Comparison of ENCODE assay signal across 15 cellular contexts in the genomic region with DNA sequence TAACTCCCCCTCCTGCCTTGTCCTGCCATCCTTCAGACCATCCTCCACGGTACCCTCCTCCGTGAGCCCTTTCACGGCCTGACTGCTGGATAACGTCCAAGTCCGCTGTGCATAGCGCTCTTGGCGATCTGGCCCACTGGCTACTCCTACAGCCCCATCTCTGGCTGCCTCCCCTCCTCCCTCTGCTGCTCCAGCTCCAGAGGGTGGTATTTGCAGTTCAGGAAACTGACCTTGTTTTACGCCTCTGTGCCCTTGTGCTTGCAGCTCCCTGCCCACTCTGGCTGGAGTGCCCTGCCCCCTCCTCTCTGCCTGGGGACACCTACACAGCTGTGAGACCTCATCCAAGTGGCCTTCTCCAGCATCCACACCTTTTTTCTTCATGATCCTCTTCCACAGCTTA. TPM values are rescaled to one million over a fixed set of nuclear protein-coding genes. Genes with fewer than 3 reads are reported as not detected.
DNase-seq lines count a peak whose midpoint lies in the region; ATAC-seq and TF ChIP-seq lines count a peak whose summit lies in the region.
"Had no signal": no experiment of that assay in that cellular context is flagged by ENCODE, and none has a peak within 500 bp of the region (broad histone marks: within the 10 kb centered on the region; RNA-seq: fewer than 3 reads in every experiment).

No MANE protein-coding gene starts in this region.

- peaks cover 0 to 9% (median 0%) of the 10 kb centered on the region in 12 donors for H3K4me1 ChIP-seq in heart left ventricle

- no peaks in the 10 kb centered on the region for H3K27me3 Mint-ChIP-seq in nephron (ENCODE audit: low read depth)
- no peaks in the 10 kb centered on the region for H3K27me3 Mint-ChIP-seq in stimulated activated naive B cell treated with anti-CD40 and anti-IgM and Interleukin-4, amounts not matched to agents 10 μg/mL and 1 μg/mL and 100 μg/mL, for 72 hours
- peaks cover 2 to 3% (median 3%) of the 10 kb centered on the region in 3 donors for H3K27me3 Mint-ChIP-seq in immature natural killer cell (ENCODE audit: low read depth in 3 of 3)

- no peak for TF ChIP-seq CTCF in heart left ventricle (IDR thresholded peaks at IDR 0.05)
- TF ChIP-seq CTCF in nephron (IDR thresholded peaks at IDR 0.05; ENCODE audit: unreplicated experiment in 3 of 3): no peak

- no peaks in the 10 kb centered on the region for H3K27me3 ChIP-seq in heart left ventricle
- H3K27me3 ChIP-seq: BLaER1 treated with 17β-estradiol and CSF1 and Interleukin-3, amounts not matched to agents 10 nM and 100 nM had no signal

- peak overlapping the region; percentile 22 to 86 (median 51) for H3K27ac Mint-ChIP-seq in nephron
- peak overlapping the region; percentile 48 for H3K27ac Mint-ChIP-seq in stimulated activated naive B cell treated with anti-CD40 and anti-IgM and Interleukin-4, amounts not matched to agents 10 μg/mL and 1 μg/mL and 100 μg/mL, for 72 hours
- peak overlapping the region in 1 of 6 donors; percentile 19 for H3K27ac Mint-ChIP-seq in immature natural killer cell

- no peaks in the 10 kb centered on the region for H3K36me3 ChIP-seq in heart left ventricle

- no peak overlapping the region for H3K27ac ChIP-seq in heart left ventricle
- H3K27ac ChIP-seq: 22Rv1; BLaER1 treated with 17β-estradiol and CSF1 and Interleukin-3, amounts not matched to agents 10 nM and 100 nM had no signal

- intact Hi-C loops in heart left ventricle (cut with DNase I): loop anchor here in 6 of 10 donors (5.0 to 10.0 kb wide), 9 partner anchors 46 to 426 kb away; no protein-coding TSS in a partner anchor

- H3K36me3 Mint-ChIP-seq in nephron (ENCODE audit: low read depth) (no peaks in the 10 kb centered on the region), immature natural killer cell (no peaks in the 10 kb centered on the region)
- H3K36me3 Mint-ChIP-seq in stimulated activated naive B cell treated with anti-CD40 and anti-IgM and Interleukin-4, amounts not matched to agents 10 μg/mL and 1 μg/mL and 100 μg/mL, for 72 hours: no peaks in the 10 kb centered on the region

- H3K4me3 Mint-ChIP-seq in nephron: no peak overlapping the region
- H3K4me3 Mint-ChIP-seq in stimulated activated naive B cell treated with anti-CD40 and anti-IgM and Interleukin-4, amounts not matched to agents 10 μg/mL and 1 μg/mL and 100 μg/mL, for 72 hours: no peak overlapping the region
- no peak overlapping the region for H3K4me3 Mint-ChIP-seq in immature natural killer cell

- 44 to 57% (median 52%) methylated on average over 8 of the region's 8 CpGs for WGBS in heart left ventricle, 4 donors

- DNase-seq in NCI-H748 (lab: John Stamatoyannopoulos, UW; ENCODE audit: unreplicated experiment) (peak; percentile 32), NCI-H748 treated with DMSO at 0.1 percent for 48 hours (lab: John Stamatoyannopoulos, UW) (no peak), heart left ventricle (peak in 3 of 5 donors; percentile 23 to 39 (median 36)), immature natural killer cell (no peak)
- DNase-seq in stimulated activated naive B cell treated with anti-CD40 and anti-IgM and Interleukin-4, amounts not matched to agents 10 μg/mL and 1 μg/mL and 100 μg/mL, for 72 hours: no peak
- DNase-seq: MV-4-11, NCI-H1417 treated with DMSO at 0.1 percent for 48 hours, NCI-H2029, NCI-H510A treated with DMSO at 0.1 percent for 48 hours, RPMI8226 had no signal

- H3K9me3 Mint-ChIP-seq in nephron: no peaks in the 10 kb centered on the region
- H3K9me3 Mint-ChIP-seq in stimulated activated naive B cell treated with anti-CD40 and anti-IgM and Interleukin-4, amounts not matched to agents 10 μg/mL and 1 μg/mL and 100 μg/mL, for 72 hours: no peaks in the 10 kb centered on the region
- H3K9me3 Mint-ChIP-seq in immature natural killer cell: no peaks in the 10 kb centered on the region

- H3K4me3 ChIP-seq in heart left ventricle: no peak overlapping the region
- H3K4me3 ChIP-seq: BLaER1 treated with 17β-estradiol and CSF1 and Interleukin-3, amounts not matched to agents 10 nM and 100 nM had no signal

- TF ChIP-seq POLR2A in heart left ventricle (IDR thresholded peaks at IDR 0.05): no peak

- H3K4me1 Mint-ChIP-seq in nephron (peaks cover 18% of the 10 kb centered on the region), immature natural killer cell (peaks cover 2 to 9% of the 10 kb centered on the region in 2 donors)
- H3K4me1 Mint-ChIP-seq in stimulated activated naive B cell treated with anti-CD40 and anti-IgM and Interleukin-4, amounts not matched to agents 10 μg/mL and 1 μg/mL and 100 μg/mL, for 72 hours: peaks cover 14 to 17% of the 10 kb centered on the region in 2 donors

- peak; percentile 45 to 76 (median 69) for ATAC-seq in heart left ventricle
- no peak for ATAC-seq in stimulated activated naive B cell treated with anti-CD40 and anti-IgM and Interleukin-4, amounts not matched to agents 10 μg/mL and 1 μg/mL and 100 μg/mL, for 72 hours (replicated peaks)
- no peak for ATAC-seq in GM21515 (IDR thresholded peaks at IDR 0.05; ENCODE audit: unreplicated experiment)
- no peak for ATAC-seq in GM19328 (IDR thresholded peaks at IDR 0.05; ENCODE audit: unreplicated experiment)

- no peaks in the 10 kb centered on the region for H3K9me3 ChIP-seq in heart left ventricle
- H3K9me3 ChIP-seq: BLaER1 treated with 17β-estradiol and CSF1 and Interleukin-3, amounts not matched to agents 10 nM and 100 nM had no signal

RNA-seq across cellular contexts. Expression of a gene that starts 6.5 kb away (rescaled TPM):
- total RNA-seq in heart left ventricle: 10 to 100 TPM; 28.6 to 49.4 (median 40.1) TPM
- 1 to 10 TPM; 8.7 to 9.1 TPM for polyA plus RNA-seq in heart left ventricle
- polyA plus RNA-seq in immature natural killer cell: 1 to 10 TPM in 2 of 3 donors, under 1 TPM in 1; 0.17 to 4.5 (median 3.3) TPM

Comparison
In these comparisons a context has a peak if more than half of its experiments do, and no peak if none do; other contexts are left out.
1. DNase-seq: peak in NCI-H748 (single experiment) and heart left ventricle (3 of 5); none in NCI-H748 treated with DMSO at 0.1 percent for 48 hours (single experiment), stimulated activated naive B cell treated with anti-CD40 and anti-IgM and Interleukin-4, amounts not matched to agents 10 μg/mL and 1 μg/mL and 100 μg/mL, for 72 hours (single experiment) and immature natural killer cell (0 of 3).
2. ATAC-seq: peak in heart left ventricle (4 of 4); none in stimulated activated naive B cell treated with anti-CD40 and anti-IgM and Interleukin-4, amounts not matched to agents 10 μg/mL and 1 μg/mL and 100 μg/mL, for 72 hours (0 of 2), GM21515 (single experiment) and GM19328 (single experiment).